In the genomic region with DNA sequence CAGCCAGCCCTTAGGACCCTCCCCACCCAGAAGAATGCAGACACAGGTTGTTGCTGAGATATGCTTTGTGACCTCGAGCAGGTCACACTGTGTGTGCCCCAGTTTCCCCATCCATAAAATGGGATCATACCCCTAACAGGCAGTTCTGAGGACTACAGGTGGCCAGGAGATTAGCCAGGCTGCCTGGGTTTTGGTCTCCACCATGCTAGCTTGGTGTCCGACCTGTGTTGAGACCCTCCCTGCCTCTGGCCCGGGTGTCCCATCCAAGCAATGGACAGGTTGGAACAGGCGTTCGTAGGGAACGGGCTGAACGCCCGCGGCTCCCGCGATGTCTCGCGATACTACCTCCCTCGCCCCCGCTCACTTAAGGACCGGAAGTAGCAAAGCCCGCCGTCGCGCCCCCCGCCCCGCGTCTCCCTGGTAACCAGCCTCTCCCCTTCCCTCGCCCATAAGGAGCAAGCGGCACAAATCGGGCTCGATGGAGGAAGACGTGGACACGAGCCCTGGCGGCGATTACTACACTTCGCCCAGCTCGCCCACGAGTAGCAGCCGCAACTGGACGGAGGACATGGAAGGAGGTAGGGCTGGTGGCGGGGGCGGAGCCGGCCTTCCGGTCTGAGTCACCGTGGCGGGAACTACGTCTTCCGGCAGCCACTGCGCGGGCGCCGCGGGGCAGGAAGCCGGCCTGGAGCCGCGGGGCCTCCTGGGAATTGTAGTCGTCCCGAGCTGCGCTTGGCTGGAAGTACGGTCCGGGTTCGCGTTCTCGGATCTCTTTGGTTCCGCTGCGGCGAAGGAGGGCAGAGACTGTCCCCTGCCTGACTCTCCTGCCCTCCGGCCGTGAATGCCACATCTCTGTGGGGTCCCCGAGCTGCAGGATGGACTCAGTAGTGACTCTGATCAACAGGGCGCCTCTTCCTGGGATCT, we compare ENCODE assay signal across 8 cellular contexts. TPM values are rescaled to one million over a fixed set of nuclear protein-coding genes. Genes with fewer than 3 reads are reported as not detected.
DNase-seq lines count a peak whose midpoint lies in the region; ATAC-seq and TF ChIP-seq lines count a peak whose summit lies in the region.

No MANE protein-coding gene starts in this region.

- in situ Hi-C loops in ACHN (cut with HindIII; ENCODE audit: low pct_ligation_motif_present, low pct_unique_long_range_greater_than_20kb, low sequenced_read_pairs) (no loop called here), GM18951 (cut with MboI; ENCODE audit: low sequenced_read_pairs, unreplicated experiment) (no loop called here)

- CTCF ChIA-PET in activated CD4-positive, alpha-beta T cell treated with anti-CD3 and anti-CD28 coated beads, Interleukin-2, amount 10 ng/mL, durations not matched to agents 7 days and 5 days (lab: Charles Lee), result no interaction called here

- peaks cover 16% of the 10 kb centered on the region for H3K4me1 Mint-ChIP-seq in activated CD4-positive, alpha-beta T cell treated with anti-CD3 and anti-CD28 coated beads, Interleukin-2, amount 10 ng/mL, durations not matched to agents 7 days and 5 days

- peak overlapping the region; percentile 90 for H3K4me3 Mint-ChIP-seq in activated CD4-positive, alpha-beta T cell treated with anti-CD3 and anti-CD28 coated beads, Interleukin-2, amount 10 ng/mL, durations not matched to agents 7 days and 5 days

- POLR2A ChIA-PET in activated CD4-positive, alpha-beta T cell treated with anti-CD3 and anti-CD28 coated beads, Interleukin-2, amount 10 ng/mL, durations not matched to agents 7 days and 5 days (lab: Charles Lee), result no interaction called here

- H3K36me3 Mint-ChIP-seq in activated CD4-positive, alpha-beta T cell treated with anti-CD3 and anti-CD28 coated beads, Interleukin-2, amount 10 ng/mL, durations not matched to agents 7 days and 5 days (ENCODE audit: low read depth), result peaks cover 14% of the 10 kb centered on the region

- DNase-seq in ACHN, result peak; percentile 91
- DNase-seq in NCI-H510A (lab: John Stamatoyannopoulos, UW), result peak; percentile 78
- DNase-seq in activated CD4-positive, alpha-beta T cell treated with anti-CD3 and anti-CD28 coated beads, Interleukin-2, amount 10 ng/mL, durations not matched to agents 7 days and 5 days, result peak; percentile 94
- DNase-seq in cortex of kidney (lab: John Stamatoyannopoulos, UW), result peak; percentile 74
- peak; percentile 98 for DNase-seq in left kidney (ENCODE audit: low read depth, low spot score)
- peak; percentile 92 to 96 for DNase-seq in stimulated activated CD4-positive, alpha-beta T cell treated with anti-CD3 and anti-CD28 coated beads, Interleukin-1b, Interleukin-23, amount 100 ng/mL, for 4 hours (ENCODE audit: low read depth in 2 of 2)

- TF ChIP-seq POLR2A in GM18951 (IDR thresholded peaks at IDR 0.05; ENCODE audit: extremely low read depth, insufficient read depth, insufficient read length), result peak; percentile 78

- no peaks in the 10 kb centered on the region for H3K9me3 Mint-ChIP-seq in activated CD4-positive, alpha-beta T cell treated with anti-CD3 and anti-CD28 coated beads, Interleukin-2, amount 10 ng/mL, durations not matched to agents 7 days and 5 days

- peak overlapping the region; percentile 97 for H3K27ac Mint-ChIP-seq in activated CD4-positive, alpha-beta T cell treated with anti-CD3 and anti-CD28 coated beads, Interleukin-2, amount 10 ng/mL, durations not matched to agents 7 days and 5 days

- H3K27me3 Mint-ChIP-seq in activated CD4-positive, alpha-beta T cell treated with anti-CD3 and anti-CD28 coated beads, Interleukin-2, amount 10 ng/mL, durations not matched to agents 7 days and 5 days, result no peaks in the 10 kb centered on the region

- peak; percentile 87 for ATAC-seq in HG03196 (IDR thresholded peaks at IDR 0.05; ENCODE audit: unreplicated experiment)

RNA-seq across cellular contexts. Expression of a gene that starts 45.4 kb away (rescaled TPM):
- total RNA-seq in activated CD4-positive, alpha-beta T cell treated with anti-CD3 and anti-CD28 coated beads, Interleukin-2, amount 10 ng/mL, durations not matched to agents 7 days and 5 days, result under 1 TPM; 0.27 to 0.33 TPM

RNA-seq across cellular contexts. Expression of a gene that starts 48.3 kb away (rescaled TPM):
- total RNA-seq in activated CD4-positive, alpha-beta T cell treated with anti-CD3 and anti-CD28 coated beads, Interleukin-2, amount 10 ng/mL, durations not matched to agents 7 days and 5 days, result not detected

Comparison
In these comparisons a context has a peak if more than half of its experiments do, and no peak if none do; other contexts are left out.
1. Peak in every context shown above with its lines: DNase-seq and ATAC-seq.